In the genomic region with DNA sequence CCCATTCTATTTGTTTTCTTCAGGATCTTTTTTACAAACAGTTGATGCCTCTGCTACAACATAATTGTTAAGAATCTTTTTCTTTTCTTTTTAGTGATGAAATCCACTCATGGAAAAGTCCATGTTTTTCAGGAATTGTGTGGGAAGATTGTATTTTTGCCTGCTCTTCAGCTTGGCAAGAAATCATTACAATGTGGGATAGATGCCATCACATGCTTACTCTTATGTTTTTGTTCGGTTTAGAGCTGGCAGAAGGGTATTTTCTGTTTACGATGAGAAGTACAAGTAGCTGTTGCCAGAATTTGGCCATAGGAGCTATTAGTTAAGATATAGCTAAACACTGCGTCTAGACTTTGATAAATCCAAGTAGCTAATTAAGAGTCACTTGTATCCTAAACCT, we compare ENCODE assay signal across 18 cellular contexts.
DNase-seq lines count a peak whose midpoint lies in the region; ATAC-seq and TF ChIP-seq lines count a peak whose summit lies in the region.
"Had no signal": no experiment of that assay in that cellular context is flagged by ENCODE, and none has a peak within 500 bp of the region (broad histone marks: within the 10 kb centered on the region; RNA-seq: fewer than 3 reads in every experiment).

No MANE protein-coding gene starts in this region.

- H2BK5ac ChIP-seq in mesenchymal stem cell (ENCODE audit: low read depth, low read length, poor library complexity, severe bottlenecking) = no peak overlapping the region

- H2AFZ ChIP-seq in fibroblast of lung (ENCODE audit: low read length) (no peak overlapping the region), mesenchymal stem cell (ENCODE audit: low read depth, low read length) (no peak overlapping the region), smooth muscle cell (ENCODE audit: low read depth) (peak overlapping the region; percentile 29)

- H4K91ac ChIP-seq in mesenchymal stem cell (ENCODE audit: low read length) = no peak overlapping the region

- WGBS in mesenchymal stem cell = 100% methylated on average over 2 of the region's 3 CpGs
- WGBS in smooth muscle cell (ENCODE audit: low lambda C conversion rate) = 92% methylated on average over 3 of the region's 3 CpGs

- H3K9ac ChIP-seq in fibroblast of lung (ENCODE audit: insufficient read depth, low read length) (no peak overlapping the region), mesenchymal stem cell (ENCODE audit: low read length) (peak overlapping the region; percentile 60), smooth muscle cell (ENCODE audit: low read depth) (no peak overlapping the region)

- H2BK12ac ChIP-seq in mesenchymal stem cell (ENCODE audit: low read length in 2 of 2) = no peak overlapping the region

- H3K4me2 ChIP-seq in fibroblast of lung (ENCODE audit: extremely low read depth, insufficient read depth, low read length) (no peak overlapping the region), mesenchymal stem cell (ENCODE audit: low read length, poor library complexity, severe bottlenecking) (no peak overlapping the region), smooth muscle cell (no peak overlapping the region)

- H3K4me1 ChIP-seq in fibroblast of lung (ENCODE audit: control insufficient read depth, extremely low read depth, insufficient read depth, low read length) = no peaks in the 10 kb centered on the region
- H3K4me1 ChIP-seq in mesenchymal stem cell (ENCODE audit: control insufficient read depth, insufficient read depth, low read depth, low read length) = no peaks in the 10 kb centered on the region
- no peaks in the 10 kb centered on the region for H3K4me1 ChIP-seq in smooth muscle cell (ENCODE audit: low read depth)
- H3K4me1 ChIP-seq: Peyer's patch had no signal

- H4K20me1 ChIP-seq in fibroblast of lung (ENCODE audit: control insufficient read depth, extremely low read depth, insufficient read depth, low read length) (no peaks in the 10 kb centered on the region), smooth muscle cell (ENCODE audit: low read depth) (no peaks in the 10 kb centered on the region)

- H3K18ac ChIP-seq in mesenchymal stem cell (ENCODE audit: low read depth in 1 of 2, low read length in 2 of 2) = no peak overlapping the region

- H2BK120ac ChIP-seq in mesenchymal stem cell (ENCODE audit: low read depth, low read length) = no peak overlapping the region

- H3K4ac ChIP-seq in mesenchymal stem cell (ENCODE audit: low read depth in 1 of 2, low read length in 2 of 2) = no peak overlapping the region

- no peak overlapping the region for H4K8ac ChIP-seq in mesenchymal stem cell (ENCODE audit: low read length)

- H3F3A ChIP-seq in smooth muscle cell (ENCODE audit: low read depth) = no peaks in the 10 kb centered on the region

- H3K36me3 ChIP-seq in fibroblast of lung (ENCODE audit: control insufficient read depth, insufficient read depth, low read length) = no peaks in the 10 kb centered on the region
- no peaks in the 10 kb centered on the region for H3K36me3 ChIP-seq in mesenchymal stem cell (ENCODE audit: control insufficient read depth in 1 of 2, insufficient read depth in 2 of 2, low read depth in 1 of 2, low read length in 2 of 2)
- H3K36me3 ChIP-seq in smooth muscle cell (ENCODE audit: low read depth) = peaks cover 5% of the 10 kb centered on the region
- H3K36me3 ChIP-seq: Peyer's patch had no signal

- TF ChIP-seq CTCF in fibroblast of lung (conservative IDR thresholded peaks at IDR 0.05 in 1 of 2, IDR thresholded peaks at IDR 0.05 in 1 of 2; ENCODE audit: low read depth in 1 of 2, low read length in 2 of 2) (no peak), smooth muscle cell (IDR thresholded peaks at IDR 0.05; ENCODE audit: borderline replicate concordance, insufficient read depth, poor library complexity, severe bottlenecking) (no peak)

- ATAC-seq in GM18868 (IDR thresholded peaks at IDR 0.05; ENCODE audit: unreplicated experiment) (no peak), GM18502 (IDR thresholded peaks at IDR 0.05; ENCODE audit: poor library complexity, unreplicated experiment) (no peak)

- no peak overlapping the region for H2AK5ac ChIP-seq in mesenchymal stem cell (ENCODE audit: low read length, severe bottlenecking)

- H3K4me3 ChIP-seq in fibroblast of lung (replicated peaks in 1 of 4; ENCODE audit: control extremely low read depth in 1 of 4, insufficient read depth in 1 of 4, low read depth in 3 of 4, low read length in 4 of 4) = no peak overlapping the region
- no peak overlapping the region for H3K4me3 ChIP-seq in mesenchymal stem cell (ENCODE audit: insufficient read depth in 1 of 2, low read depth in 1 of 2, low read length in 2 of 2)
- no peak overlapping the region for H3K4me3 ChIP-seq in smooth muscle cell
- H3K4me3 ChIP-seq: Peyer's patch had no signal

- no peaks in the 10 kb centered on the region for H3K27me3 ChIP-seq in fibroblast of lung (ENCODE audit: control insufficient read depth, insufficient read depth, low read length)
- H3K27me3 ChIP-seq in mesenchymal stem cell (ENCODE audit: control insufficient read depth in 1 of 2, insufficient read depth in 1 of 2, low read length in 2 of 2) = no peaks in the 10 kb centered on the region
- no peaks in the 10 kb centered on the region for H3K27me3 ChIP-seq in smooth muscle cell (ENCODE audit: low read depth)
- H3K27me3 ChIP-seq: Peyer's patch had no signal

- H3K23ac ChIP-seq in mesenchymal stem cell (ENCODE audit: low read length in 2 of 2) = no peak overlapping the region

- DNase-seq in GM03348 (ENCODE audit: low spot score) (peak; percentile 16), fibroblast of lung (ENCODE audit: low read depth in 2 of 2) (peak; percentile 5 to 23), mesenchymal stem cell (no peak), smooth muscle cell (lab: John Stamatoyannopoulos, UW; ENCODE audit: unreplicated experiment) (no peak), DMS153 treated with DMSO at 0.1 percent for 48 hours (lab: John Stamatoyannopoulos, UW; ENCODE audit: unreplicated experiment) (no peak), hepatic stellate cell (ENCODE audit: low spot score) (no peak)
- DNase-seq: CD4-positive, CD25-positive, alpha-beta regulatory T cell; COR-L47; DMS79 treated with DMSO at 0.1 percent for 48 hours; IMR-90; NCI-H1694; NCI-H2081; NCI-H2171; NCI-H345; NCI-H526; Peyer's patch had no signal

- no peak overlapping the region for H3K27ac ChIP-seq in fibroblast of lung (ENCODE audit: insufficient read depth, low read length)
- no peak overlapping the region for H3K27ac ChIP-seq in mesenchymal stem cell (ENCODE audit: low read length, poor library complexity, severe bottlenecking)
- no peak overlapping the region for H3K27ac ChIP-seq in smooth muscle cell (ENCODE audit: low read depth)
- H3K27ac ChIP-seq: Peyer's patch had no signal

- no peaks in the 10 kb centered on the region for H3K79me2 ChIP-seq in fibroblast of lung (ENCODE audit: control insufficient read depth, insufficient read depth, low read length)
- no peaks in the 10 kb centered on the region for H3K79me2 ChIP-seq in smooth muscle cell (ENCODE audit: low read depth)

- H3K79me1 ChIP-seq in mesenchymal stem cell (replicated peaks; ENCODE audit: low read length, poor library complexity, severe bottlenecking) = no peaks in the 10 kb centered on the region

- H3K9me3 ChIP-seq in fibroblast of lung (ENCODE audit: control insufficient read depth, insufficient read depth, low read depth, low read length) (no peaks in the 10 kb centered on the region), mesenchymal stem cell (ENCODE audit: control insufficient read depth, low read length) (peaks cover 10% of the 10 kb centered on the region), smooth muscle cell (replicated peaks; ENCODE audit: low read depth) (no peaks in the 10 kb centered on the region)
- H3K9me3 ChIP-seq: Peyer's patch had no signal

- no peak overlapping the region for H3K14ac ChIP-seq in mesenchymal stem cell (ENCODE audit: low read length in 2 of 2)

- no peak overlapping the region for H2BK15ac ChIP-seq in mesenchymal stem cell (ENCODE audit: low read depth, poor library complexity, severe bottlenecking)

Comparison
In these comparisons a context has a peak if more than half of its experiments do, and no peak if none do; other contexts are left out.
1. DNase-seq: peak in GM03348 (single experiment) and fibroblast of lung (2 of 2); none in mesenchymal stem cell (single experiment), smooth muscle cell (single experiment), DMS153 treated with DMSO at 0.1 percent for 48 hours (single experiment) and hepatic stellate cell (single experiment).